Comparison of ENCODE assay signal across 1 cellular context in genomic region chr7:150961510-150962284, GRCh38.
TF ChIP-seq lines count a peak whose summit lies in the region.

No MANE protein-coding gene starts in this region.

TF ChIP-seq in K562, 482 proteins besides CTCF, POLR2A, EP300 and RAD21 (continued from another document and continues in another):
- TF ChIP-seq ZNF407 (IDR thresholded peaks at IDR 0.05; ENCODE audit: low read depth) (no peak; the same call in 1 of the 2 replicates), ZNF551 (CRISPR knock-in tag; IDR thresholded peaks at IDR 0.05) (no peak), SRF (CRISPR knock-in tag; IDR thresholded peaks at IDR 0.05) (peak; percentile 91 to 99), NR4A1 (CRISPR knock-in tag; IDR thresholded peaks at IDR 0.05) (peak; percentile 76), NR4A1 (tag; IDR thresholded peaks at IDR 0.05) (peak; percentile 87; the same call in 1 of the 2 replicates), E2F4 (CRISPR knock-in tag; IDR thresholded peaks at IDR 0.05; ENCODE audit: low read depth) (peak; percentile 42; the same call in 1 of the 2 replicates), CREB1 (IDR thresholded peaks at IDR 0.05) (peak; percentile 23; the same call in 1 of the 2 replicates), CREB1 (CRISPR knock-in tag; IDR thresholded peaks at IDR 0.05) (peak; percentile 44; the same call in 1 of the 2 replicates), RBM22 (IDR thresholded peaks at IDR 0.05; ENCODE audit: low read depth, low read length, poor library complexity, severe bottlenecking) (no peak), PHB2 (IDR thresholded peaks at IDR 0.05; ENCODE audit: low read depth) (no peak), TGIF2 (CRISPR knock-in tag; IDR thresholded peaks at IDR 0.05) (no peak), ZNF668 (CRISPR knock-in tag; IDR thresholded peaks at IDR 0.05) (peak; percentile 66; the same call in 1 of the 2 replicates), MGA (IDR thresholded peaks at IDR 0.05) (no peak), IFI16 (CRISPR knock-in tag; IDR thresholded peaks at IDR 0.05) (no peak), WHSC1 (IDR thresholded peaks at IDR 0.05; ENCODE audit: low read length) (no peak), HEY1 (CRISPR knock-in tag; IDR thresholded peaks at IDR 0.05; ENCODE audit: borderline replicate concordance) (no peak), HLTF (IDR thresholded peaks at IDR 0.05) (no peak), HBP1 (CRISPR knock-in tag; IDR thresholded peaks at IDR 0.05) (peak; percentile 22; the same call in 1 of the 2 replicates), ZFP1 (CRISPR knock-in tag; IDR thresholded peaks at IDR 0.05) (no peak), CC2D1A (IDR thresholded peaks at IDR 0.05) (0 out of 2 replicates have a peak, but pooled peaks have one; percentile 11), CEBPG (CRISPR knock-in tag; IDR thresholded peaks at IDR 0.05) (no peak), CEBPG (tag; conservative IDR thresholded peaks at IDR 0.05 in 1 of 2, IDR thresholded peaks at IDR 0.05 in 1 of 2) (no peak), ZNF77 (CRISPR knock-in tag; IDR thresholded peaks at IDR 0.05) (no peak), ZNF444 (CRISPR knock-in tag; IDR thresholded peaks at IDR 0.05) (no peak), NBN (IDR thresholded peaks at IDR 0.05; ENCODE audit: low read depth) (no peak), KLF16 (IDR thresholded peaks at IDR 0.05) (no peak), ZNF282 (CRISPR knock-in tag; IDR thresholded peaks at IDR 0.05) (no peak), ILK (tag; IDR thresholded peaks at IDR 0.05; ENCODE audit: borderline replicate concordance, low read depth) (no peak), EHMT2 (IDR thresholded peaks at IDR 0.05) (no peak), SETDB1 (IDR thresholded peaks at IDR 0.05; ENCODE audit: low read length) (no peak), JUND (IDR thresholded peaks at IDR 0.05; ENCODE audit: borderline replicate concordance, low read depth, low read length) (no peak), JUND (tag; IDR thresholded peaks at IDR 0.05; ENCODE audit: borderline replicate concordance, low read depth, low read length) (no peak), BCOR (IDR thresholded peaks at IDR 0.05) (no peak; the same call in 1 of the 2 replicates), CBX3 (IDR thresholded peaks at IDR 0.05; ENCODE audit: borderline replicate concordance in 1 of 2, low read length in 2 of 2) (no peak), ZNF384 (IDR thresholded peaks at IDR 0.05; ENCODE audit: low read depth, low read length) (no peak), ZFX (CRISPR knock-in tag; IDR thresholded peaks at IDR 0.05) (no peak; the same call in 1 of the 2 replicates)
